In genomic region chr2:66105354-66105753, GRCh38 we compare ENCODE assay signal across 24 cellular contexts.
"Had no signal": no experiment of that assay in that cellular context is flagged by ENCODE, and none has a peak within 500 bp of the region (broad histone marks: within the 10 kb centered on the region; RNA-seq: fewer than 3 reads in every experiment).

No MANE protein-coding gene starts in this region.

- H3K4me3 Mint-ChIP-seq: effector memory CD8-positive, alpha-beta T cell; memory B cell; natural killer cell; neural crest cell; stimulated activated naive CD8-positive, alpha-beta T cell treated with anti-CD3 and anti-CD28 coated beads, Interleukin-15, amount 100 ng/mL, for 72 hours had no signal

- H3K27ac Mint-ChIP-seq: effector memory CD8-positive, alpha-beta T cell; memory B cell; natural killer cell; stimulated activated naive CD8-positive, alpha-beta T cell treated with anti-CD3 and anti-CD28 coated beads, Interleukin-15, amount 100 ng/mL, for 72 hours had no signal

- H3K9ac ChIP-seq: parathyroid adenoma had no signal

- DNase-seq: cerebellar nuclear complex; cortex of kidney; effector memory CD8-positive, alpha-beta T cell; foreskin melanocyte; hypothalamus; natural killer cell; right cardiac atrium; stimulated activated CD4-positive, alpha-beta T cell treated with anti-CD3 and anti-CD28 coated beads, Interleukin-12 subunit alpha, Interleukin-12 subunit beta, amount 100 ng/mL, for 4 hours; stimulated activated CD4-positive, alpha-beta T cell treated with anti-CD3 and anti-CD28 coated beads, Interleukin-1b, Interleukin-23, amount 100 ng/mL, for 48 hours; stimulated activated CD4-positive, alpha-beta T cell treated with anti-CD3 and anti-CD28 coated beads, Interleukin-4, amount 100 ng/mL, for 1 hour; stimulated activated CD8-positive, alpha-beta memory T cell treated with anti-CD3 and anti-CD28 coated beads, Interleukin-4, amount 100 ng/mL, for 48 hours; stimulated activated naive CD4-positive, alpha-beta T cell; stimulated activated naive CD8-positive, alpha-beta T cell treated with anti-CD3 and anti-CD28 coated beads, Interleukin-15, amount 100 ng/mL, for 72 hours; thyroid gland; trophoblast cell had no signal

- H3K36me3 ChIP-seq: prostate gland, suprapubic skin, thyroid gland had no signal

- ATAC-seq: effector memory CD8-positive, alpha-beta T cell; esophagus mucosa; natural killer cell; right cardiac atrium; stimulated activated naive CD8-positive, alpha-beta T cell treated with anti-CD3 and anti-CD28 coated beads, Interleukin-15, amount 100 ng/mL, for 72 hours had no signal

- H3K27me3 ChIP-seq: suprapubic skin, thyroid gland had no signal

- H3K9me3 Mint-ChIP-seq: neural crest cell had no signal

- H3K9me3 ChIP-seq: prostate gland, suprapubic skin, thyroid gland had no signal

- H3K4me1 Mint-ChIP-seq: memory B cell; natural killer cell; stimulated activated naive CD8-positive, alpha-beta T cell treated with anti-CD3 and anti-CD28 coated beads, Interleukin-15, amount 100 ng/mL, for 72 hours had no signal

- H3K36me3 Mint-ChIP-seq: memory B cell, natural killer cell had no signal

- H3K4me1 ChIP-seq: parathyroid adenoma, prostate gland, suprapubic skin had no signal

- H3K4me3 ChIP-seq: lung, prostate gland, smooth muscle cell, suprapubic skin, thyroid gland had no signal

- H3K27ac ChIP-seq: epithelial cell of prostate, parathyroid adenoma, prostate gland, suprapubic skin, thyroid gland had no signal

- H3K27me3 Mint-ChIP-seq: effector memory CD8-positive, alpha-beta T cell; memory B cell; stimulated activated naive CD8-positive, alpha-beta T cell treated with anti-CD3 and anti-CD28 coated beads, Interleukin-15, amount 100 ng/mL, for 72 hours had no signal
